Comparison of ENCODE assay signal across 13 cellular contexts in genomic region chr14:23260849-23261248, GRCh38. TPM values are rescaled to one million over a fixed set of nuclear protein-coding genes. Genes with fewer than 3 reads are reported as not detected.
"Had no signal": no experiment of that assay in that cellular context is flagged by ENCODE, and none has a peak within 500 bp of the region (broad histone marks: within the 10 kb centered on the region; RNA-seq: fewer than 3 reads in every experiment).

No MANE protein-coding gene starts in this region.

RNA-seq across cellular contexts. Expression of gene RNF212B, which starts 23.1 kb away (rescaled TPM):
- total RNA-seq: activated CD4-positive, alpha-beta T cell treated with anti-CD3 and anti-CD28 coated beads for 36 hours; activated CD4-positive, alpha-beta T cell treated with anti-CD3 and anti-CD28 coated beads, Interleukin-2, amount 10 ng/mL, durations not matched to agents 7 days and 5 days; activated CD8-positive, alpha-beta T cell treated with anti-CD3 and anti-CD28 coated beads, Interleukin-2, amount 10 ng/mL, durations not matched to agents 7 days and 5 days; activated naive CD8-positive, alpha-beta T cell treated with anti-CD3 and anti-CD28 coated beads, Interleukin-2, amount 10 ng/mL, durations not matched to agents 7 days and 5 days; activated T-helper 2 cell treated with anti-CD3 and anti-CD28 coated beads, Interferon-gamma antibody, Interleukin-2, Interleukin-4, amounts not matched to agents 10 μg/mL and 5 μg/mL and 100 μg/mL, durations not matched to agents 14 hours and 24 hours and 36 hours; ascending aorta; cardiac muscle cell; LHCN-M2; NCI-H460; OCI-LY7; PC-9; Right ventricle myocardium inferior; SK-MEL-5 had no signal
- polyA plus RNA-seq: cardiac muscle cell had no signal
